ENCODE assay signal across 38 cellular contexts in genomic region chr21:41804381-41804780, GRCh38. TPM values are rescaled to one million over a fixed set of nuclear protein-coding genes. Genes with fewer than 3 reads are reported as not detected.
"Had no signal": no experiment of that assay in that cellular context is flagged by ENCODE, and none has a peak within 500 bp of the region (broad histone marks: within the 10 kb centered on the region; RNA-seq: fewer than 3 reads in every experiment).

No MANE protein-coding gene starts in this region.

- DNase-seq: activated CD4-positive, alpha-beta memory T cell treated with anti-CD3 and anti-CD28 coated beads, Interleukin-2, amount 10 ng/mL, durations not matched to agents 7 days and 5 days; activated CD4-positive, alpha-beta T cell treated with anti-CD3 and anti-CD28 coated beads for 1 hour; activated CD4-positive, alpha-beta T cell treated with anti-CD3 and anti-CD28 coated beads for 36 hours; activated CD4-positive, alpha-beta T cell treated with anti-CD3 and anti-CD28 coated beads for 48 hours; activated CD4-positive, alpha-beta T cell treated with anti-CD3 and anti-CD28 coated beads, Interleukin-2, amount 10 ng/mL, durations not matched to agents 7 days and 5 days; activated CD4-positive, alpha-beta T cell treated with anti-CD3 and anti-CD28 coated beads, Interleukin-2, amount 50 U/mL, for 48 hours; activated CD4-positive, CD25-positive, alpha-beta regulatory T cell; activated CD8-positive, alpha-beta memory T cell treated with anti-CD3 and anti-CD28 coated beads for 24 hours; activated CD8-positive, alpha-beta memory T cell treated with anti-CD3 and anti-CD28 coated beads, Interleukin-2, amount 10 ng/mL, durations not matched to agents 7 days and 5 days; activated CD8-positive, alpha-beta memory T cell treated with anti-CD3 and anti-CD28 coated beads, Interleukin-2, amount 50 U/mL, for 48 hours; activated CD8-positive, alpha-beta T cell treated with anti-CD3 and anti-CD28 coated beads, Interleukin-2, amount 10 ng/mL, durations not matched to agents 7 days and 5 days; activated effector memory CD4-positive, alpha-beta T cell treated with Interleukin-2 at 50 U/mL for 16 hours; activated gamma-delta T cell; activated naive CD4-positive, alpha-beta T cell treated with anti-CD3 and anti-CD28 coated beads, Interleukin-2, amount 10 ng/mL, durations not matched to agents 7 days and 5 days; activated naive CD4-positive, alpha-beta T cell treated with Interleukin-2 at 50 U/mL for 16 hours; activated naive CD8-positive, alpha-beta T cell treated with anti-CD3 and anti-CD28 coated beads, Interleukin-2, amount 10 ng/mL, durations not matched to agents 7 days and 5 days; activated naive CD8-positive, alpha-beta T cell treated with anti-CD3 and anti-CD28 coated beads, Interleukin-2, amount 50 U/mL, for 24 hours; activated T-cell treated with anti-CD3 and anti-CD28 coated beads, Interleukin-2, amount 50 U/mL, for 1 hour; activated T-cell treated with anti-CD3 and anti-CD28 coated beads, Interleukin-2, amount 50 U/mL, for 4 hours; amygdala; anterior cingulate cortex; caudate nucleus; cerebellar nuclear complex; T-helper 1 cell; T-helper 2 cell; T-helper 9 cell; WERI-Rb-1 had no signal

- H3K9me3 Mint-ChIP-seq: activated naive CD4-positive, alpha-beta T cell treated with anti-CD3 and anti-CD28 coated beads, Interleukin-2, amount 50 U/mL, for 24 hours; activated T-cell treated with anti-CD3 and anti-CD28 coated beads, Interleukin-2, amount 50 U/mL, for 4 hours; brain had no signal

- H3K27ac ChIP-seq: ascending aorta, cardiac muscle cell, WERI-Rb-1 had no signal

- H3K4me3 Mint-ChIP-seq: activated CD4-positive, alpha-beta memory T cell treated with anti-CD3 and anti-CD28 coated beads, Interleukin-2, amount 10 ng/mL, durations not matched to agents 7 days and 5 days; activated CD4-positive, alpha-beta T cell treated with anti-CD3 and anti-CD28 coated beads for 36 hours; activated CD4-positive, alpha-beta T cell treated with anti-CD3 and anti-CD28 coated beads, Interleukin-2, amount 10 ng/mL, durations not matched to agents 7 days and 5 days; activated CD8-positive, alpha-beta memory T cell treated with anti-CD3 and anti-CD28 coated beads, Interleukin-2, amount 10 ng/mL, durations not matched to agents 7 days and 5 days; activated CD8-positive, alpha-beta T cell treated with anti-CD3 and anti-CD28 coated beads, Interleukin-2, amount 10 ng/mL, durations not matched to agents 7 days and 5 days; activated naive CD4-positive, alpha-beta T cell treated with anti-CD3 and anti-CD28 coated beads, Interleukin-2, amount 10 ng/mL, durations not matched to agents 7 days and 5 days; activated naive CD4-positive, alpha-beta T cell treated with anti-CD3 and anti-CD28 coated beads, Interleukin-2, amount 50 U/mL, for 24 hours; activated naive CD8-positive, alpha-beta T cell; activated naive CD8-positive, alpha-beta T cell treated with anti-CD3 and anti-CD28 coated beads, Interleukin-2, amount 10 ng/mL, durations not matched to agents 7 days and 5 days; activated naive CD8-positive, alpha-beta T cell treated with anti-CD3 and anti-CD28 coated beads, Interleukin-2, amount 50 U/mL, for 24 hours; activated T-cell treated with anti-CD3 and anti-CD28 coated beads, Interleukin-2, amount 50 U/mL, for 4 hours; brain; central memory CD8-positive, alpha-beta T cell; T-helper 1 cell treated with Interleukin-12 subunit alpha and Interleukin-12 subunit beta and Interleukin-4 antibody, amounts not matched to agents 30 μg/mL and 1 μg/mL, for 36 hours; T-helper 2 cell treated with Interferon-gamma antibody and Interleukin-4, amounts not matched to agents 5 μg/mL and 100 μg/mL, for 36 hours; WTC11 had no signal

- H3K4me3 ChIP-seq: ascending aorta, cardiac muscle cell had no signal

- H3K4me1 Mint-ChIP-seq: activated CD4-positive, alpha-beta memory T cell treated with anti-CD3 and anti-CD28 coated beads, Interleukin-2, amount 10 ng/mL, durations not matched to agents 7 days and 5 days; activated CD4-positive, alpha-beta T cell treated with anti-CD3 and anti-CD28 coated beads for 36 hours; activated CD4-positive, alpha-beta T cell treated with anti-CD3 and anti-CD28 coated beads, Interleukin-2, amount 10 ng/mL, durations not matched to agents 7 days and 5 days; activated naive CD4-positive, alpha-beta T cell treated with anti-CD3 and anti-CD28 coated beads, Interleukin-2, amount 10 ng/mL, durations not matched to agents 7 days and 5 days; activated naive CD4-positive, alpha-beta T cell treated with anti-CD3 and anti-CD28 coated beads, Interleukin-2, amount 50 U/mL, for 24 hours; activated naive CD8-positive, alpha-beta T cell treated with anti-CD3 and anti-CD28 coated beads, Interleukin-2, amount 10 ng/mL, durations not matched to agents 7 days and 5 days; brain; WTC11 had no signal

- ATAC-seq: activated CD4-positive, alpha-beta T cell treated with anti-CD3 and anti-CD28 coated beads for 36 hours; activated CD4-positive, CD25-positive, alpha-beta regulatory T cell treated with anti-CD3 and anti-CD28 coated beads, Interleukin-2, amount 50 U/mL, for 24 hours; activated CD8-positive, alpha-beta memory T cell treated with anti-CD3 and anti-CD28 coated beads, Interleukin-2, amount 10 ng/mL, durations not matched to agents 7 days and 5 days; activated CD8-positive, alpha-beta T cell treated with anti-CD3 and anti-CD28 coated beads, Interleukin-2, amount 10 ng/mL, durations not matched to agents 7 days and 5 days; activated naive CD8-positive, alpha-beta T cell treated with anti-CD3 and anti-CD28 coated beads, Interleukin-2, amount 50 U/mL, for 24 hours; activated T-cell treated with anti-CD3 and anti-CD28 coated beads, Interleukin-2, amount 50 U/mL, for 4 hours; WTC11 had no signal

- H3K27me3 ChIP-seq: ascending aorta, cardiac muscle cell had no signal

- H3K27ac Mint-ChIP-seq: activated CD4-positive, alpha-beta memory T cell treated with anti-CD3 and anti-CD28 coated beads, Interleukin-2, amount 10 ng/mL, durations not matched to agents 7 days and 5 days; activated CD4-positive, alpha-beta T cell treated with anti-CD3 and anti-CD28 coated beads for 36 hours; activated CD4-positive, alpha-beta T cell treated with anti-CD3 and anti-CD28 coated beads, Interleukin-2, amount 10 ng/mL, durations not matched to agents 7 days and 5 days; activated CD8-positive, alpha-beta memory T cell treated with anti-CD3 and anti-CD28 coated beads, Interleukin-2, amount 10 ng/mL, durations not matched to agents 7 days and 5 days; activated CD8-positive, alpha-beta T cell treated with anti-CD3 and anti-CD28 coated beads, Interleukin-2, amount 10 ng/mL, durations not matched to agents 7 days and 5 days; activated naive CD4-positive, alpha-beta T cell treated with anti-CD3 and anti-CD28 coated beads, Interleukin-2, amount 10 ng/mL, durations not matched to agents 7 days and 5 days; activated naive CD4-positive, alpha-beta T cell treated with anti-CD3 and anti-CD28 coated beads, Interleukin-2, amount 50 U/mL, for 24 hours; activated naive CD8-positive, alpha-beta T cell; activated naive CD8-positive, alpha-beta T cell treated with anti-CD3 and anti-CD28 coated beads, Interleukin-2, amount 10 ng/mL, durations not matched to agents 7 days and 5 days; activated naive CD8-positive, alpha-beta T cell treated with anti-CD3 and anti-CD28 coated beads, Interleukin-2, amount 50 U/mL, for 24 hours; activated T-helper 2 cell treated with anti-CD3 and anti-CD28 coated beads, Interferon-gamma antibody, Interleukin-2, Interleukin-4, amounts not matched to agents 10 μg/mL and 5 μg/mL and 100 μg/mL, durations not matched to agents 14 hours and 24 hours and 36 hours; brain; T-helper 1 cell treated with Interleukin-12 subunit alpha and Interleukin-12 subunit beta and Interleukin-4 antibody, amounts not matched to agents 30 μg/mL and 1 μg/mL, for 36 hours; T-helper 2 cell treated with Interferon-gamma antibody and Interleukin-4, amounts not matched to agents 5 μg/mL and 100 μg/mL, for 36 hours had no signal

- H3K27me3 Mint-ChIP-seq: activated CD4-positive, alpha-beta memory T cell treated with anti-CD3 and anti-CD28 coated beads, Interleukin-2, amount 10 ng/mL, durations not matched to agents 7 days and 5 days; activated CD4-positive, alpha-beta T cell treated with anti-CD3 and anti-CD28 coated beads for 36 hours; activated CD4-positive, alpha-beta T cell treated with anti-CD3 and anti-CD28 coated beads, Interleukin-2, amount 10 ng/mL, durations not matched to agents 7 days and 5 days; activated CD8-positive, alpha-beta memory T cell treated with anti-CD3 and anti-CD28 coated beads, Interleukin-2, amount 10 ng/mL, durations not matched to agents 7 days and 5 days; activated naive CD4-positive, alpha-beta T cell treated with anti-CD3 and anti-CD28 coated beads, Interleukin-2, amount 10 ng/mL, durations not matched to agents 7 days and 5 days; activated naive CD4-positive, alpha-beta T cell treated with anti-CD3 and anti-CD28 coated beads, Interleukin-2, amount 50 U/mL, for 24 hours; activated naive CD8-positive, alpha-beta T cell; activated naive CD8-positive, alpha-beta T cell treated with anti-CD3 and anti-CD28 coated beads, Interleukin-2, amount 10 ng/mL, durations not matched to agents 7 days and 5 days; activated naive CD8-positive, alpha-beta T cell treated with anti-CD3 and anti-CD28 coated beads, Interleukin-2, amount 50 U/mL, for 24 hours; central memory CD8-positive, alpha-beta T cell had no signal

- H3K36me3 ChIP-seq: cardiac muscle cell had no signal

RNA-seq across cellular contexts. Expression of gene RIPK4, which starts 37.5 kb away (rescaled TPM):
- total RNA-seq: activated CD4-positive, alpha-beta memory T cell treated with anti-CD3 and anti-CD28 coated beads, Interleukin-2, amount 10 ng/mL, durations not matched to agents 7 days and 5 days; activated CD8-positive, alpha-beta memory T cell treated with anti-CD3 and anti-CD28 coated beads, Interleukin-2, amount 10 ng/mL, durations not matched to agents 7 days and 5 days; activated CD8-positive, alpha-beta T cell treated with anti-CD3 and anti-CD28 coated beads, Interleukin-2, amount 10 ng/mL, durations not matched to agents 7 days and 5 days; activated T-helper 2 cell treated with anti-CD3 and anti-CD28 coated beads, Interferon-gamma antibody, Interleukin-2, Interleukin-4, amounts not matched to agents 10 μg/mL and 5 μg/mL and 100 μg/mL, durations not matched to agents 14 hours and 24 hours and 36 hours had no signal
